8 cellular contexts compared by ENCODE assay signal in the genomic region with DNA sequence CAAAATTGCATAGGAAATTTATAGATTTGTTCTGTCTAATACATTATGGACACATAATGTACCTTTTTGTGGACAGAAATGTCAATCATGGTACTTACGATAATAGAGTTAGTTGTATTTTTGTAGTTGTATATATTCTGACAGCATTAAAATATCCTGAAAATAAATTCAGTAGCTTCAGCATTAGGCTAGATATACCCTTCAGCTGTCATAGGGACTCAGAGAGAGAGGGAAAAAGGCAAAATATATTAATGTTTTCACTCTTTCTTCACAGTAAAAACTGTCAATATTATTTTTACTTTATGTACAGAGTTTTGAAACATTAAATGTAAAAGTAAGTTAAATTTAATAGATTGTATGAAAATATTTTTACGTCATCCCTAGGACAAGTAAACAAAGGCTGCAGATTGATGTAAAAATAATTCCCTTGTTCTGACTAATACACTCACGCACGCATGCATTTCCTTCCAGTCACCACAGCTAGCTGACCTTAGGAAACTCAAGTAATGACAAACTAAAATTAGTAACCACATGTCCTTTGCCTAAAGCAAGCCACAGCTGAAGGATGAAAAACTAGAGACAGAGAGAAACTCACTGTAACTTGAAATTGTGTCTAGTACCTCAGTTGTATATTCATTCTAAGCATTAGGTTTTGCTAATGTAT.
DNase-seq lines count a peak whose midpoint lies in the region; ATAC-seq and TF ChIP-seq lines count a peak whose summit lies in the region.

No MANE protein-coding gene starts in this region.

- H3K9me3 ChIP-seq in right atrium auricular region (no peaks in the 10 kb centered on the region), aorta (ENCODE audit: control insufficient read depth, low read length) (no peaks in the 10 kb centered on the region)

- H3K4me3 ChIP-seq in right atrium auricular region = no peak overlapping the region
- H3K4me3 ChIP-seq in aorta (ENCODE audit: low read length in 2 of 2) = no peak overlapping the region

- no peaks in the 10 kb centered on the region for H3K27me3 ChIP-seq in right atrium auricular region
- H3K27me3 ChIP-seq in aorta (ENCODE audit: control insufficient read depth in 1 of 2, insufficient read depth in 2 of 2, low read length in 1 of 2) = no peaks in the 10 kb centered on the region

- no peak overlapping the region for H3K27ac ChIP-seq in right atrium auricular region
- H3K27ac ChIP-seq in aorta (ENCODE audit: low read depth in 1 of 2, low read length in 2 of 2) = no peak overlapping the region

- peak; percentile 80 for ATAC-seq in Right ventricle myocardium inferior
- ATAC-seq in aorta (ENCODE audit: low FRiP score) = peak; percentile 54
- no peak for ATAC-seq in HG02678 (IDR thresholded peaks at IDR 0.05; ENCODE audit: unreplicated experiment)

- DNase-seq in Right ventricle myocardium inferior (ENCODE audit: missing footprints) (no peak), right atrium auricular region (ENCODE audit: low spot score) (no peak), amniotic epithelial cell (ENCODE audit: low read depth) (peak; percentile 94), hepatic stellate cell (ENCODE audit: low spot score) (peak; percentile 63), aorta (peak in 1 of 2 donors; percentile 51), inferior parietal cortex (ENCODE audit: extremely low spot score) (no peak), NCI-H1436 (lab: John Stamatoyannopoulos, UW) (no peak)

- TF ChIP-seq CTCF in right atrium auricular region (IDR thresholded peaks at IDR 0.05) = no peak

- intact Hi-C loops in Right ventricle myocardium inferior (cut with DNase I) (no loop called here), aorta (cut with DNase I) (no loop called here)

- H3K4me1 ChIP-seq in right atrium auricular region (no peaks in the 10 kb centered on the region), aorta (ENCODE audit: control insufficient read depth in 1 of 2, insufficient read depth in 2 of 2, low read length in 2 of 2) (no peaks in the 10 kb centered on the region)

- no peaks in the 10 kb centered on the region for H3K36me3 ChIP-seq in right atrium auricular region
- no peaks in the 10 kb centered on the region for H3K36me3 ChIP-seq in aorta (ENCODE audit: control insufficient read depth in 1 of 2, insufficient read depth in 2 of 2, low read length in 1 of 2)

- 10% methylated on average over 4 of the region's 4 CpGs for WGBS in aorta, 2 donors

Comparison
In these comparisons a context has a peak if more than half of its experiments do, and no peak if none do; other contexts are left out.
1. DNase-seq: peak in amniotic epithelial cell (single experiment) and hepatic stellate cell (single experiment); none in Right ventricle myocardium inferior (single experiment), right atrium auricular region (single experiment), inferior parietal cortex (single experiment) and NCI-H1436 (single experiment).